ENCODE assay signal across 9 cellular contexts in the genomic region with DNA sequence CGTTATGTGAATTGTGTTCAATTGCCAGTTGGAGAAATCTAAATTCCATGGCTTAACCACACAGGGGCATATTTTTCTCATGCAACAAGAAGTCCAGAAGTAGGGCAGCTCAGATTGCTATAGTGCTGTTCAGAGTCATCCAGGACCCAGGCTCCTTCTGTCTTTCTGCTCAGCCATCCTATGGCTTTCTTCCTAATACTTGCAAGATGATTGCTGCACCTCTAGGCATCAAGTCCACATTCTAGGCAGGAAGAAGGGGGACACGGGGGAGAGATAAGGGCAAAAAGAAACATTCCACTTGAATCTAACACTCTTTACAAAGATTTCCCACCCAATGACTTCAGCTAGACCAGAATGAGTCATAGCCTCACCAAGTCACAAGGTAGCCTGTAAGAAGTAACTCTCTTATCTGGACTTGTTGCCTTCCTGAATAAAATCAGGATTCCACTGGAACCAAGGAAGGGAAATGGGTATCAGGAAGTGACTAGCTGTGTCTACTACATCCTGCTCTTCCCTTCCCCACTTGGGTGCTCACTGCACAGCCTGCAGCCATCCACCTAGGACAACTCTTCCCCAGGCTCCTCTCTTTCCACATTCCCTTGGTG. TPM values are rescaled to one million over a fixed set of nuclear protein-coding genes. Genes with fewer than 3 reads are reported as not detected.
DNase-seq lines count a peak whose midpoint lies in the region; ATAC-seq and TF ChIP-seq lines count a peak whose summit lies in the region.
"Had no signal": no experiment of that assay in that cellular context is flagged by ENCODE, and none has a peak within 500 bp of the region (broad histone marks: within the 10 kb centered on the region; RNA-seq: fewer than 3 reads in every experiment).

No MANE protein-coding gene starts in this region.

- CTCF ChIA-PET in IMR-90 (lab: Yijun Ruan, JAX): interaction anchor here (1.3 kb wide), 1 partner anchor 13 kb away, joined by 7 read pairs; no protein-coding TSS in a partner anchor

- no TSS peak for BruUV-seq in IMR-90 (replicated peaks; lab: Mats Ljungman, UMichigan)

- WGBS in IMR-90 (ENCODE audit: extremely low coverage in 2 of 2, insufficient read length in 1 of 2), 2 experiments: 83% methylated on average over 1 of the region's 2 CpGs; no CpG with 5 or more reads in 1 of the 2 experiments
- 100% methylated on average over 1 of the region's 2 CpGs; no CpG with 5 or more reads in 1 of the 2 experiments for WGBS in mesodermal cell (ENCODE audit: insufficient coverage in 2 of 2), 2 experiments

- no peak overlapping the region for H3K56ac ChIP-seq in IMR-90 (ENCODE audit: extremely low read depth, insufficient read depth, low read length)

- POLR2A ChIA-PET in IMR-90 (lab: Charles Lee; ENCODE audit: unreplicated experiment): no interaction called here

- H2BK20ac ChIP-seq in IMR-90 (ENCODE audit: low read depth, low read length): no peak overlapping the region

- H3K18ac ChIP-seq in IMR-90 (ENCODE audit: low read depth, low read length): no peak overlapping the region

- H4K91ac ChIP-seq in IMR-90 (ENCODE audit: insufficient read depth, low read depth, low read length): 0 out of 2 replicates have a peak overlapping the region, but pooled peaks have one; percentile 2

- H4K5ac ChIP-seq in IMR-90 (ENCODE audit: low read depth, low read length): no peak overlapping the region

- H3K23ac ChIP-seq in IMR-90 (ENCODE audit: low read depth, low read length): no peak overlapping the region

- H3K9me3 ChIP-seq in IMR-90 (ENCODE audit: control insufficient read depth, insufficient read depth, low read length) (no peaks in the 10 kb centered on the region), mesodermal cell (ENCODE audit: control insufficient read depth, low read length) (no peaks in the 10 kb centered on the region), gastrocnemius medialis (no peaks in the 10 kb centered on the region), MG63 (no peaks in the 10 kb centered on the region)

- in situ Hi-C loops in IMR-90 (cut with MboI; ENCODE audit: low sequenced_read_pairs): no loop called here
- in situ Hi-C loops in gastrocnemius medialis (cut with MboI; ENCODE audit: low sequenced_read_pairs in 4 of 4): no loop called here

- H3K14ac ChIP-seq in IMR-90 (replicated peaks; ENCODE audit: low read depth, low read length): peak overlapping the region; percentile 34; the same call in 1 of the 2 replicates

- peak overlapping the region in 1 of 2 experiments; percentile 64; a peak in 2 of 4 replicates for H4K8ac ChIP-seq in IMR-90 (ENCODE audit: low read depth in 2 of 2, low read length in 2 of 2)

- H4K20me1 ChIP-seq in IMR-90 (ENCODE audit: insufficient read depth, low read length): no peaks in the 10 kb centered on the region

- DNase-seq in CD1c-positive myeloid dendritic cell (ENCODE audit: extremely low spot score) (peak; percentile 53), IMR-90 (peak; percentile 89), amniotic stem cell (lab: John Stamatoyannopoulos, UW) (peak; percentile 29), gastrocnemius medialis (no peak), NCI-H128 (lab: John Stamatoyannopoulos, UW; ENCODE audit: unreplicated experiment) (no peak), NCI-H1048 (lab: John Stamatoyannopoulos, UW) (no peak), MG63 (no peak)
- DNase-seq: NCI-H510A had no signal

- TF ChIP-seq CTCF in IMR-90 (conservative IDR thresholded peaks at IDR 0.05; ENCODE audit: low read depth, low read length) (no peak), gastrocnemius medialis (IDR thresholded peaks at IDR 0.05 in 4 of 5, conservative IDR thresholded peaks at IDR 0.05 in 1 of 5) (no peak)

- H3K36me3 ChIP-seq in IMR-90 (ENCODE audit: control insufficient read depth, insufficient read depth, low read length) (peaks cover 2% of the 10 kb centered on the region; the same call in 1 of the 2 replicates), mesodermal cell (ENCODE audit: control insufficient read depth, insufficient read depth, low read length) (no peaks in the 10 kb centered on the region), gastrocnemius medialis (no peaks in the 10 kb centered on the region), MG63 (peaks cover 7% of the 10 kb centered on the region; the same call in 1 of the 2 replicates)

- H3K4ac ChIP-seq in IMR-90 (ENCODE audit: low read depth, low read length): peak overlapping the region; percentile 41; the same call in 1 of the 2 replicates

- H3K27ac ChIP-seq in IMR-90 (ENCODE audit: insufficient read depth, low read length): no peak overlapping the region
- peak overlapping the region; percentile 88 for H3K27ac ChIP-seq in mesodermal cell (ENCODE audit: low read depth, low read length, severe bottlenecking)
- no peak overlapping the region for H3K27ac ChIP-seq in gastrocnemius medialis

- H2BK5ac ChIP-seq in IMR-90 (ENCODE audit: low read depth, low read length, poor library complexity, severe bottlenecking): peak overlapping the region; percentile 3

- intact Hi-C loops in IMR-90 (cut with micrococcal nuclease) (no loop called here), gastrocnemius medialis (cut with DNase I; ENCODE audit: low total_unique reads) (no loop called here)

- ATAC-seq in IMR-90 (ENCODE audit: low read depth): peak; percentile 70
- ATAC-seq in gastrocnemius medialis: no peak

- peak overlapping the region; percentile 56; the same call in 1 of the 2 replicates for H2AK5ac ChIP-seq in IMR-90 (ENCODE audit: low read depth, low read length)

- H3K9ac ChIP-seq in IMR-90 (ENCODE audit: low read depth, low read length): no peak overlapping the region

- peaks cover 10% of the 10 kb centered on the region for H3K9me1 ChIP-seq in IMR-90 (ENCODE audit: insufficient read depth, low read length)

- peak overlapping the region; percentile 17; the same call in 1 of the 2 replicates for H2BK120ac ChIP-seq in IMR-90 (ENCODE audit: low read depth, low read length)

- dilution Hi-C loops in IMR-90 (cut with HindIII; ENCODE audit: low sequenced_read_pairs, unreplicated experiment): loop anchor here (25.0 kb wide), 1 partner anchor 281 kb away; no protein-coding TSS in a partner anchor

- TF ChIP-seq POLR2A in IMR-90 (IDR thresholded peaks at IDR 0.05; ENCODE audit: low read depth, low read length): no peak
- no peak for TF ChIP-seq POLR2A in gastrocnemius medialis (IDR thresholded peaks at IDR 0.05)

- H3K4me3 ChIP-seq in IMR-90 (ENCODE audit: insufficient read depth, low read depth, low read length) (no peak overlapping the region), mesodermal cell (ENCODE audit: extremely low read depth, insufficient read depth, low read length, poor library complexity, severe bottlenecking) (no peak overlapping the region), gastrocnemius medialis (no peak overlapping the region), MG63 (no peak overlapping the region)

- peaks cover 0 to 17% of the 10 kb centered on the region in 2 experiments; a peak in 2 of 4 replicates for H3K79me1 ChIP-seq in IMR-90 (ENCODE audit: low read depth in 1 of 2, low read length in 2 of 2)

- no peak overlapping the region for H3K4me2 ChIP-seq in IMR-90 (ENCODE audit: low read depth, low read length)

- H3K4me1 ChIP-seq in IMR-90 (ENCODE audit: control insufficient read depth, insufficient read depth, low read length) (peaks cover 3% of the 10 kb centered on the region; the same call in 1 of the 2 replicates), mesodermal cell (ENCODE audit: control insufficient read depth, insufficient read depth, low read length, poor library complexity, severe bottlenecking) (peaks cover 26% of the 10 kb centered on the region), gastrocnemius medialis (peaks cover 22 to 24% of the 10 kb centered on the region in 2 donors)

- H3K27me3 ChIP-seq in IMR-90 (ENCODE audit: control insufficient read depth, insufficient read depth, low read length) (no peaks in the 10 kb centered on the region), gastrocnemius medialis (no peaks in the 10 kb centered on the region), MG63 (no peaks in the 10 kb centered on the region)

- no peak overlapping the region for H2AK9ac ChIP-seq in IMR-90 (replicated peaks; ENCODE audit: low read depth, low read length, poor library complexity)

- no peak for TF ChIP-seq RAD21 in IMR-90 (IDR thresholded peaks at IDR 0.05; ENCODE audit: low read length)

- H2BK15ac ChIP-seq in IMR-90 (ENCODE audit: low read depth, low read length): peak overlapping the region; percentile 24; the same call in 1 of the 3 replicates

- peak overlapping the region; percentile 0 for H2AFZ ChIP-seq in IMR-90 (replicated peaks; ENCODE audit: low read length, poor library complexity)

TF ChIP-seq in IMR-90, 13 proteins besides CTCF, POLR2A, EP300 and RAD21 (continues in another document):
- no peak for TF ChIP-seq NFE2L2 (IDR thresholded peaks at IDR 0.05; ENCODE audit: low read depth, low read length)
- no peak for TF ChIP-seq RCOR1 (IDR thresholded peaks at IDR 0.05; ENCODE audit: insufficient replicate concordance, low read length)
- TF ChIP-seq FOS (IDR thresholded peaks at IDR 0.05; ENCODE audit: low read depth, low read length): peak; percentile 59; the same call in 1 of the 2 replicates
- TF ChIP-seq USF2 (IDR thresholded peaks at IDR 0.05; ENCODE audit: low read depth, low read length): peak; percentile 17; the same call in 1 of the 2 replicates
- no peak for TF ChIP-seq MXI1 (IDR thresholded peaks at IDR 0.05; ENCODE audit: borderline replicate concordance, low read depth, low read length)

RNA-seq across cellular contexts. Expression of gene ERAP2, which starts 5.3 kb away (rescaled TPM):
- 18.3 and 21.3 TPM in 2 replicates for total RNA-seq in IMR-90 (2012; rRNA removed)
- 10.6 and 11.0 TPM in 2 replicates for polyA plus RNA-seq in IMR-90 (2012; rRNA removed)
- 2.9 and 4.5 TPM in 2 replicates for polyA plus RNA-seq in IMR-90 (2012; cell fraction: cytosol; rRNA removed)
- 1.2 and 8.3 TPM in 2 replicates for polyA plus RNA-seq in IMR-90 (2012; cell fraction: nucleus; rRNA removed; ENCODE audit: low replicate concordance)
- polyA plus RNA-seq in mesodermal cell (2013, experiment 1 of 2): 0.74 TPM
- polyA plus RNA-seq in mesodermal cell (2013, experiment 2 of 2): 0.66 TPM
- 1 to 10 TPM; 1.1 to 8.5 (median 2.9) TPM for total RNA-seq in gastrocnemius medialis
- 0.43 and 1.9 TPM in 2 replicates for total RNA-seq in MG63 (2014; rRNA removed; shearing (Covaris generic); ENCODE audit: low replicate concordance)

RNA-seq across cellular contexts. Expression of gene LNPEP, which starts 54.3 kb away (rescaled TPM):
- total RNA-seq in IMR-90 (2012; rRNA removed): 27.4 and 27.5 TPM in 2 replicates
- polyA plus RNA-seq in IMR-90 (2012; rRNA removed): 2.7 and 3.6 TPM in 2 replicates
- 0.61 and 0.63 TPM in 2 replicates for polyA plus RNA-seq in IMR-90 (2012; cell fraction: cytosol; rRNA removed)
- 1.2 and 7.0 TPM in 2 replicates for polyA plus RNA-seq in IMR-90 (2012; cell fraction: nucleus; rRNA removed; ENCODE audit: low replicate concordance)
- 8.4 TPM for polyA plus RNA-seq in mesodermal cell (2013, experiment 1 of 2)
- 8.2 TPM for polyA plus RNA-seq in mesodermal cell (2013, experiment 2 of 2)
- 10 to 100 TPM; 31.9 to 48.7 (median 33.1) TPM for total RNA-seq in gastrocnemius medialis
- 21.4 and 24.2 TPM in 2 replicates for total RNA-seq in MG63 (2014; rRNA removed; shearing (Covaris generic); ENCODE audit: low replicate concordance)

Comparison
In these comparisons a context has a peak if more than half of its experiments do, and no peak if none do; other contexts are left out.
1. DNase-seq: peak in CD1c-positive myeloid dendritic cell (single experiment), IMR-90 (single experiment) and amniotic stem cell (single experiment); none in gastrocnemius medialis (0 of 2), NCI-H128 (single experiment), NCI-H1048 (single experiment) and MG63 (single experiment).